In the genomic region with DNA sequence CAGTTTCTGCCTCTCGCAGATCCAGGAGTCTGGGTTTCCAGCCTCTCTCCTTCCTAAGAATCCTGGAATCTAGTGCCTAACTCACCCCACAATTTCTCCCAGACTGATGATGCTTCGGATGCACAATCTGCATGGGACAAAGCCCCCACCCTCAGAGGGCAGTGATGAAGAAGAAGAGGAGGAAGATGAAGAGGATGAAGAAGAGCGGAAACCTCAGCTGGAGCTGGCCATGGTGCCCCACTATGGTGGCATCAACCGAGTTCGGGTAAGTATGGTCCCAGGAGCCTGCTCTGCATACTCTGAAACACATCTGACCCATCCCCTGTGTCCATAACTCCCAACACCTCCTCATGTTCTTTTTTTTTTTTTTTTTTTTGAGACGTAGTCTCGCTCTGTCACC, we compare ENCODE assay signal across 8 cellular contexts. TPM values are rescaled to one million over a fixed set of nuclear protein-coding genes. Genes with fewer than 3 reads are reported as not detected.
DNase-seq lines count a peak whose midpoint lies in the region; ATAC-seq and TF ChIP-seq lines count a peak whose summit lies in the region.

No MANE protein-coding gene starts in this region.

- H3K9me2 ChIP-seq in PC-9 (ENCODE audit: insufficient read depth) = no peaks in the 10 kb centered on the region

- H3K4me1 ChIP-seq in CD8-positive, alpha-beta memory T cell (ENCODE audit: insufficient read depth, low read length) = peaks cover 19% of the 10 kb centered on the region
- peaks cover 26% of the 10 kb centered on the region; the same call in 1 of the 2 replicates for H3K4me1 ChIP-seq in PC-9 (replicated peaks; ENCODE audit: insufficient read depth)

- intact Hi-C loops in PC-9 (cut with micrococcal nuclease; ENCODE audit: unreplicated experiment) = no loop called here

- H3K27me3 ChIP-seq in CD8-positive, alpha-beta memory T cell (ENCODE audit: insufficient read depth, low read length, poor library complexity, severe bottlenecking) = peaks cover 12% of the 10 kb centered on the region
- no peaks in the 10 kb centered on the region for H3K27me3 ChIP-seq in PC-9 (ENCODE audit: insufficient read depth, low read depth)

- H3K4me3 ChIP-seq in CD8-positive, alpha-beta memory T cell (ENCODE audit: low read length) = peak overlapping the region; percentile 83
- H3K4me3 ChIP-seq in PC-9 (peak overlapping the region; percentile 92), epithelial cell of esophagus (ENCODE audit: low read length) (peak overlapping the region; percentile 99)

- no peak for DNase-seq in CD8-positive, alpha-beta memory T cell
- DNase-seq in PC-9 (no peak), epithelial cell of esophagus (ENCODE audit: low read depth) (no peak), osteocyte (ENCODE audit: extremely low spot score, unreplicated experiment) (no peak), hepatic stellate cell (ENCODE audit: low spot score) (no peak), DMS 273 treated with DMSO at 0.1 percent for 48 hours (lab: John Stamatoyannopoulos, UW) (no peak), NCI-H2171 (lab: John Stamatoyannopoulos, UW) (no peak)

- TF ChIP-seq CTCF in PC-9 (conservative IDR thresholded peaks at IDR 0.05) (no peak), epithelial cell of esophagus (IDR thresholded peaks at IDR 0.05; ENCODE audit: insufficient read depth, low read depth, low read length, missing control alignments) (no peak), osteocyte (IDR thresholded peaks at IDR 0.05) (no peak)

- CTCF ChIA-PET in CD8-positive, alpha-beta memory T cell (lab: Charles Lee) = interaction anchor here (1.4 kb wide), 1 partner anchor 138 kb away, joined by 3 read pairs; no protein-coding TSS in a partner anchor
- CTCF ChIA-PET in PC-9 (lab: Charles Lee) = interaction anchor here (1.9 kb wide), 1 partner anchor 138 kb away, joined by 7 read pairs; no protein-coding TSS in a partner anchor

- H3K4me2 ChIP-seq in PC-9 = peak overlapping the region; percentile 100

- no peaks in the 10 kb centered on the region for H3K9me3 ChIP-seq in CD8-positive, alpha-beta memory T cell (ENCODE audit: low read length)
- H3K9me3 ChIP-seq in PC-9 (ENCODE audit: insufficient read depth, low read depth) = no peaks in the 10 kb centered on the region

- BruUV-seq in PC-9 (replicated peaks; lab: Mats Ljungman, UMichigan) = TSS peak; percentile 47

- H2AFZ ChIP-seq in PC-9 = no peak overlapping the region; the same call in 1 of the 2 replicates

- H3K4me1 Mint-ChIP-seq in CD8-positive, alpha-beta memory T cell = peaks cover 28 to 49% (median 41%) of the 10 kb centered on the region in 3 donors
- peaks cover 14% of the 10 kb centered on the region for H3K4me1 Mint-ChIP-seq in osteocyte (ENCODE audit: unreplicated experiment)

- no peaks in the 10 kb centered on the region; the same call in 1 of the 2 replicates for H4K20me1 ChIP-seq in PC-9 (ENCODE audit: insufficient read depth)

- peaks cover 13 to 16% of the 10 kb centered on the region in 2 donors for H3K27me3 Mint-ChIP-seq in CD8-positive, alpha-beta memory T cell
- no peaks in the 10 kb centered on the region for H3K27me3 Mint-ChIP-seq in osteocyte (ENCODE audit: unreplicated experiment)

- H3K36me3 Mint-ChIP-seq in CD8-positive, alpha-beta memory T cell = peaks cover 9 to 58% (median 10%) of the 10 kb centered on the region in 3 donors
- peaks cover 23% of the 10 kb centered on the region for H3K36me3 Mint-ChIP-seq in osteocyte (ENCODE audit: unreplicated experiment)

- POLR2A ChIA-PET in CD8-positive, alpha-beta memory T cell (lab: Charles Lee) = interaction anchor here (0.6 kb wide), 1 partner anchor 7 kb away, joined by 5 read pairs; no protein-coding TSS in a partner anchor
- POLR2A ChIA-PET in PC-9 (lab: Charles Lee; ENCODE audit: unreplicated experiment) = no interaction called here

- peak overlapping the region; percentile 87 to 98 (median 96) for H3K4me3 Mint-ChIP-seq in CD8-positive, alpha-beta memory T cell
- H3K4me3 Mint-ChIP-seq in osteocyte (ENCODE audit: unreplicated experiment) = peak overlapping the region; percentile 92

- H3K36me3 ChIP-seq in CD8-positive, alpha-beta memory T cell (ENCODE audit: insufficient read depth, low read length) = peaks cover 30% of the 10 kb centered on the region
- peaks cover 30% of the 10 kb centered on the region for H3K36me3 ChIP-seq in PC-9 (ENCODE audit: low read depth)

- peaks cover 34% of the 10 kb centered on the region for H3K79me2 ChIP-seq in PC-9 (ENCODE audit: low read depth)

- peaks cover 0 to 1% (median 0%) of the 10 kb centered on the region in 5 donors for H3K9me3 Mint-ChIP-seq in CD8-positive, alpha-beta memory T cell
- H3K9me3 Mint-ChIP-seq in osteocyte (ENCODE audit: unreplicated experiment) = no peaks in the 10 kb centered on the region

- H3K27ac Mint-ChIP-seq in CD8-positive, alpha-beta memory T cell = peak overlapping the region; percentile 29 to 98 (median 96)
- no peak overlapping the region for H3K27ac Mint-ChIP-seq in osteocyte (ENCODE audit: unreplicated experiment)

- peaks cover 38% of the 10 kb centered on the region for H3F3A ChIP-seq in PC-9 (ENCODE audit: insufficient read depth, low read depth)

- H3K27ac ChIP-seq in CD8-positive, alpha-beta memory T cell (ENCODE audit: low read depth, low read length) = peak overlapping the region; percentile 78
- peak overlapping the region; percentile 78 for H3K27ac ChIP-seq in PC-9

- ATAC-seq in GM19397 (IDR thresholded peaks at IDR 0.05; ENCODE audit: unreplicated experiment) = no peak

RNA-seq across cellular contexts. Expression of gene GRWD1, which starts 0.8 kb away (rescaled TPM):
- total RNA-seq in CD8-positive, alpha-beta memory T cell = 100 to 1,000 TPM; 105 to 107 TPM
- 45.6 TPM for polyA plus RNA-seq in CD8-positive, alpha-beta memory T cell
- total RNA-seq in PC-9 (2021) = 35.5 and 44.2 TPM in 2 replicates
- 36.2 and 38.4 TPM in 2 replicates for total RNA-seq in osteocyte

RNA-seq across cellular contexts. Expression of gene KCNJ14, which starts 8.8 kb away (rescaled TPM):
- 1 to 10 TPM; 1.8 to 2.0 TPM for total RNA-seq in CD8-positive, alpha-beta memory T cell
- polyA plus RNA-seq in CD8-positive, alpha-beta memory T cell = 0.12 TPM
- total RNA-seq in PC-9 (2021) (5.4 and 8.3 TPM in 2 replicates), osteocyte (0.86 and 1.6 TPM in 2 replicates)

RNA-seq across cellular contexts. Expression of gene CYTH2, which starts 22.6 kb away (rescaled TPM):
- 10 to 100 TPM; 30.7 to 33.3 TPM for total RNA-seq in CD8-positive, alpha-beta memory T cell
- 34.8 TPM for polyA plus RNA-seq in CD8-positive, alpha-beta memory T cell
- 74.4 and 93.0 TPM in 2 replicates for total RNA-seq in PC-9 (2021)
- total RNA-seq in osteocyte = 92.1 and 107 TPM in 2 replicates

RNA-seq across cellular contexts. Expression of gene GRIN2D, which starts 53.1 kb away (rescaled TPM):
- under 1 TPM; 0.13 to 0.26 TPM for total RNA-seq in CD8-positive, alpha-beta memory T cell
- 0.05 TPM for polyA plus RNA-seq in CD8-positive, alpha-beta memory T cell
- total RNA-seq in PC-9 (2021) (3.2 and 3.8 TPM in 2 replicates), osteocyte (0.68 and 1.2 TPM in 2 replicates)

RNA-seq across cellular contexts. Expression of gene KDELR1, which starts 55.2 kb away (rescaled TPM):
- total RNA-seq in CD8-positive, alpha-beta memory T cell = 10 to 100 TPM; 78.7 to 82.9 TPM
- polyA plus RNA-seq in CD8-positive, alpha-beta memory T cell = 32.5 TPM
- total RNA-seq in PC-9 (2021) (220 and 261 TPM in 2 replicates), osteocyte (267 and 275 TPM in 2 replicates)
